Comparison of ENCODE assay signal across 9 cellular contexts in the genomic region with DNA sequence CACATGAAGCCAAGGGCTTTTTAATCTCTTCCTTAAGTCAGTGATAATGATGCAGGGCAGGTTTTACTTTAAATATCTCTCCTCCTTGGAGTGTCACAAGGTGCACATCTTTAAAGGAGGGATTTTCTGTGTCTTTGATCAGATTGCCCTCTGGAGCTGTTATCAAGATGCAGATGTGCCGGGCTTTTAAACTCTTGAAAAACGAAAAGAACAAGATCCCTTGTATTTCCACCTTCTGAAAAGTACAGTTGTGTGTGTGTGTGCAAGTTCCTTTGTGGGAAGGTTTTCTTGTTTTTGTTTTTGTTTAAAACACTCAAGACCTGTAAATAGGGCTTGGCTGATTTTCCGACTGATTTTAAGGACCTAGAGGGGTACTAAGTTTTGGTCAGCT. TPM values are rescaled to one million over a fixed set of nuclear protein-coding genes. Genes with fewer than 3 reads are reported as not detected.
A peak's percentile ranks its signal among the peaks of the same experiment; 100 is the strongest.
DNase-seq lines count a peak whose midpoint lies in the region; ATAC-seq and TF ChIP-seq lines count a peak whose summit lies in the region.
"Had no signal": no experiment of that assay in that cellular context is flagged by ENCODE, and none has a peak within 500 bp of the region (broad histone marks: within the 10 kb centered on the region; RNA-seq: fewer than 3 reads in every experiment).

No MANE protein-coding gene starts in this region.

- peaks cover 12% of the 10 kb centered on the region; the same call in 1 of the 2 replicates for H3K79me2 ChIP-seq in SK-N-SH (ENCODE audit: insufficient read depth)

- no peaks in the 10 kb centered on the region for H4K20me1 ChIP-seq in SK-N-SH (ENCODE audit: insufficient read depth)

- TF ChIP-seq CTCF in GM12864 (IDR thresholded peaks at IDR 0.05; ENCODE audit: low read depth, low read length, missing control alignments), result no peak
- TF ChIP-seq CTCF in SK-N-SH (IDR thresholded peaks at IDR 0.05), result no peak
- TF ChIP-seq CTCF in gastroesophageal sphincter (IDR thresholded peaks at IDR 0.05), result no peak
- TF ChIP-seq CTCF in retinal pigment epithelial cell (conservative IDR thresholded peaks at IDR 0.05; ENCODE audit: low read depth, low read length), result no peak

- H2AFZ ChIP-seq in SK-N-SH (ENCODE audit: low read depth), result peak overlapping the region; percentile 99

- no peaks in the 10 kb centered on the region for H3F3A ChIP-seq in SK-N-SH (replicated peaks; ENCODE audit: insufficient read depth)

- H3K9me3 ChIP-seq in SK-N-SH, result 0 out of 2 replicates have a peak, but pooled peaks cover 3% of the 10 kb centered on the region
- no peaks in the 10 kb centered on the region for H3K9me3 ChIP-seq in gastroesophageal sphincter
- H3K9me3 ChIP-seq: SJSA1 had no signal

- DNase-seq in GM12864 (ENCODE audit: low read depth) (no peak), SK-N-SH (no peak), retinal pigment epithelial cell (ENCODE audit: low read depth) (no peak), SIG-M5 (lab: John Stamatoyannopoulos, UW) (no peak), NCI-H748 (lab: John Stamatoyannopoulos, UW; ENCODE audit: unreplicated experiment) (no peak), NCI-H128 (lab: John Stamatoyannopoulos, UW; ENCODE audit: unreplicated experiment) (no peak)
- no peak for DNase-seq in effector CD8-positive, alpha-beta T cell (lab: John Stamatoyannopoulos, UW)

- TF ChIP-seq RAD21 in SK-N-SH (IDR thresholded peaks at IDR 0.05; ENCODE audit: low read length), result no peak

- H3K9me2 ChIP-seq in SK-N-SH, result no peaks in the 10 kb centered on the region

- TF ChIP-seq EP300 in SK-N-SH (IDR thresholded peaks at IDR 0.05; ENCODE audit: borderline replicate concordance in 1 of 2, low read depth in 1 of 2, low read length in 1 of 2), result no peak
- TF ChIP-seq EP300 in gastroesophageal sphincter (IDR thresholded peaks at IDR 0.05), result no peak

- H3K27ac ChIP-seq in SK-N-SH (ENCODE audit: low read depth in 2 of 2, low read length in 1 of 2) (peak overlapping the region; percentile 42 to 87; a peak in 3 of 4 replicates), gastroesophageal sphincter (peak overlapping the region; percentile 25 to 88 (median 86))
- H3K27ac ChIP-seq: SJSA1 had no signal

- TF ChIP-seq POLR2A in gastroesophageal sphincter (IDR thresholded peaks at IDR 0.05), result no peak

- peak overlapping the region; percentile 83 for H3K9ac ChIP-seq in SK-N-SH

- H3K27me3 ChIP-seq in SK-N-SH (ENCODE audit: insufficient read depth) (no peaks in the 10 kb centered on the region), gastroesophageal sphincter (no peaks in the 10 kb centered on the region)

- H3K36me3 ChIP-seq in SK-N-SH (replicated peaks in 1 of 2; ENCODE audit: control insufficient read depth in 1 of 2, insufficient read depth in 2 of 2, low read length in 1 of 2), result no peaks in the 10 kb centered on the region
- H3K36me3 ChIP-seq in gastroesophageal sphincter, result no peaks in the 10 kb centered on the region
- H3K36me3 ChIP-seq: SJSA1 had no signal

- no peak for ATAC-seq in gastroesophageal sphincter

- H3K4me1 ChIP-seq in SK-N-SH (ENCODE audit: control insufficient read depth in 1 of 2, insufficient read depth in 2 of 2, low read depth in 1 of 2, low read length in 1 of 2), result peaks cover 0 to 11% of the 10 kb centered on the region in 2 experiments; a peak in 2 of 4 replicates
- peaks cover 0 to 22% (median 0%) of the 10 kb centered on the region in 3 donors for H3K4me1 ChIP-seq in gastroesophageal sphincter

- CTCF ChIA-PET in SK-N-SH (lab: Yijun Ruan, JAX), result interaction anchor here (0.7 to 1.2 kb wide), 6 partner anchors 10 to 340 kb away, joined by 3 to 4 read pairs (median 3); no protein-coding TSS in a partner anchor

- H3K4me3 ChIP-seq in GM12864 (ENCODE audit: low read depth, low read length) (peak overlapping the region; percentile 85; the same call in 1 of the 2 replicates), SK-N-SH (ENCODE audit: low read depth in 2 of 2, low read length in 1 of 2) (peak overlapping the region; percentile 92 to 99), gastroesophageal sphincter (peak overlapping the region; percentile 55 to 84), retinal pigment epithelial cell (ENCODE audit: low read length) (peak overlapping the region; percentile 80)

- H3K4me2 ChIP-seq in SK-N-SH, result peak overlapping the region; percentile 94

- WGBS in SK-N-SH (ENCODE audit: low lambda C conversion rate), result 11% methylated on average over 3 of the region's 3 CpGs
- WGBS in gastroesophageal sphincter (ENCODE audit: low coverage in 1 of 2), 2 donors, result 16 to 25% methylated on average over 3 of the region's 3 CpGs

- POLR2A ChIA-PET in SK-N-SH (lab: Yijun Ruan, JAX), result no interaction called here

TF ChIP-seq in SK-N-SH, 30 proteins besides CTCF, POLR2A, EP300 and RAD21:
- TF ChIP-seq TAF1 (IDR thresholded peaks at IDR 0.05; ENCODE audit: borderline replicate concordance, low read depth, low read length) (no peak), JUND (IDR thresholded peaks at IDR 0.05) (no peak), NRF1 (IDR thresholded peaks at IDR 0.05; ENCODE audit: low read depth, low read length) (no peak), FOSL2 (IDR thresholded peaks at IDR 0.05; ENCODE audit: borderline replicate concordance, low read depth) (no peak)

RNA-seq across cellular contexts. Expression of gene MARK1, which starts 1.6 kb away (rescaled TPM):
- polyA plus RNA-seq in SK-N-SH (2012; rRNA removed), result 3.0 and 3.1 TPM in 2 replicates
- 3.8 and 3.9 TPM in 2 replicates for polyA plus RNA-seq in SK-N-SH (2012; cell fraction: cytosol; rRNA removed)
- 5.0 and 7.4 TPM in 2 replicates for polyA plus RNA-seq in SK-N-SH (2012; cell fraction: nucleus; rRNA removed)
- total RNA-seq in gastroesophageal sphincter, result 10 to 100 TPM; 13.0 to 32.9 (median 21.1) TPM
